Comparison of ENCODE assay signal across 27 cellular contexts in the genomic region with DNA sequence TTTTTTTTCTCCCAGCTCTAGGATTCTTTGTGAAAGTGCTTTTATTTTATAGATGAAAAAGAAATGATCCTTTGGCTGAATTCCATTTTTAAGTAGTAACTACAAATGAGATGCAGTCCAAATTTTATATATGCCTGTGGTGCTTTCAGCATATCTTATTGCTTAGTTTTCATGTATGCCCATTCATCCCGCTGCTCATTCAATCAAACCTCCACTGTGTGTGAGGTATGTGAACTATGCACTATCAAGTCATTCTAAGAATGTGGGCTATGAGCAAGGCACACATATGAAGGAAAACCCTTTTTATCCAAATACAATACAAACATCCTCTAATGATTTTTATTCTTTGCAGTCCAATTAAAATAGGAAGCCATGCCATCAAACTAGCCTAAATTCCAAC.
DNase-seq lines count a peak whose midpoint lies in the region; TF ChIP-seq lines count a peak whose summit lies in the region.
"Had no signal": no experiment of that assay in that cellular context is flagged by ENCODE, and none has a peak within 500 bp of the region (broad histone marks: within the 10 kb centered on the region; RNA-seq: fewer than 3 reads in every experiment).

No MANE protein-coding gene starts in this region.

- H4K5ac ChIP-seq in H9 (ENCODE audit: insufficient read length, low read depth, low read length), result no peak overlapping the region

- no peaks in the 10 kb centered on the region for H3K9me3 Mint-ChIP-seq in H9
- no peaks in the 10 kb centered on the region for H3K9me3 Mint-ChIP-seq in type B pancreatic cell
- H3K9me3 Mint-ChIP-seq: activated T-cell treated with anti-CD3 and anti-CD28 coated beads, Interleukin-2, amount 50 U/mL, for 4 hours; CD4-positive, alpha-beta T cell; naive thymus-derived CD8-positive, alpha-beta T cell; stimulated activated effector memory CD8-positive, alpha-beta T cell treated with anti-CD3 and anti-CD28 coated beads, Interleukin-12 subunit alpha, Interleukin-12 subunit beta, amount 100 ng/mL, for 72 hours had no signal

- H3T11ph ChIP-seq in H9 (ENCODE audit: low read length), result no peak overlapping the region

- no peaks in the 10 kb centered on the region for H3K9me3 ChIP-seq in H9 (ENCODE audit: control insufficient read depth, low read depth, low read length)
- H3K9me3 ChIP-seq in vagina, result no peaks in the 10 kb centered on the region
- H3K9me3 ChIP-seq: gastrocnemius medialis, suprapubic skin had no signal

- H3K27me3 Mint-ChIP-seq in H9 (ENCODE audit: low read depth) (no peaks in the 10 kb centered on the region), type B pancreatic cell (peaks cover 10% of the 10 kb centered on the region)
- H3K27me3 Mint-ChIP-seq: CD4-positive, alpha-beta T cell had no signal

- no peaks in the 10 kb centered on the region for H3K23me2 ChIP-seq in H9 (ENCODE audit: insufficient read length, low read depth, low read length, poor library complexity, severe bottlenecking)

- 0 out of 2 replicates have a peak, but pooled peaks cover 2% of the 10 kb centered on the region for H3K79me2 ChIP-seq in H9 (ENCODE audit: insufficient read depth, low read length)
- H3K79me2 ChIP-seq: parathyroid adenoma had no signal

- no peak overlapping the region for H3K18ac ChIP-seq in H9 (ENCODE audit: insufficient read length, low read depth, low read length)

- H3K4ac ChIP-seq in H9 (ENCODE audit: low read depth, low read length), result no peak overlapping the region

- H3K27ac ChIP-seq in H9 (ENCODE audit: insufficient read length, low read depth, low read length) (no peak overlapping the region), vagina (no peak overlapping the region)
- H3K27ac ChIP-seq: gastrocnemius medialis, parathyroid adenoma, suprapubic skin had no signal

- DNase-seq in H9 (no peak), astrocyte of the hippocampus (ENCODE audit: low read depth, low spot score) (peak; percentile 84), kidney epithelial cell (ENCODE audit: low read depth) (peak; percentile 23), renal cortical epithelial cell (ENCODE audit: low read depth) (peak; percentile 80), type B pancreatic cell (ENCODE audit: extremely low spot score, unreplicated experiment) (no peak), vagina (ENCODE audit: extremely low spot score in 2 of 2) (no peak), DMS 273 (lab: John Stamatoyannopoulos, UW; ENCODE audit: unreplicated experiment) (no peak)
- no peak for DNase-seq in activated CD4-positive, alpha-beta T cell treated with anti-CD3 and anti-CD28 coated beads, Interleukin-2, amount 50 U/mL, for 1 hour
- DNase-seq: activated CD8-positive, alpha-beta T cell treated with anti-CD3 and anti-CD28 coated beads, Interleukin-2, amount 10 ng/mL, durations not matched to agents 7 days and 5 days; activated naive CD4-positive, alpha-beta T cell; activated T-cell treated with anti-CD3 and anti-CD28 coated beads, Interleukin-2, amount 50 U/mL, for 4 hours; amygdala; CD4-positive, alpha-beta T cell; DMS79; effector CD4-positive, alpha-beta T cell; gastrocnemius medialis; left cardiac atrium; naive thymus-derived CD8-positive, alpha-beta T cell; NCI-H187; small intestine; stimulated activated CD4-positive, alpha-beta T cell treated with anti-CD3 and anti-CD28 coated beads, Interleukin-2, amount 100 ng/mL, for 24 hours; T-helper 9 cell had no signal

- no peak overlapping the region for H2BK120ac ChIP-seq in H9 (ENCODE audit: low read depth, low read length, poor library complexity, severe bottlenecking)

- no peak overlapping the region for H2BK5ac ChIP-seq in H9 (ENCODE audit: insufficient read length, low read length)

- no peak overlapping the region for H3K4me3 ChIP-seq in kidney epithelial cell (ENCODE audit: low read depth, low read length)
- no peak overlapping the region for H3K4me3 ChIP-seq in vagina
- H3K4me3 ChIP-seq: gastrocnemius medialis, GM12878, suprapubic skin had no signal

- no peak overlapping the region for H2BK12ac ChIP-seq in H9 (ENCODE audit: insufficient read length, low read depth, low read length)

- H3K27ac Mint-ChIP-seq in H9 (peak overlapping the region in 2 of 3 experiments; percentile 18 to 41; a peak in 2 of 7 replicates), type B pancreatic cell (no peak overlapping the region)
- H3K27ac Mint-ChIP-seq: activated CD8-positive, alpha-beta T cell treated with anti-CD3 and anti-CD28 coated beads, Interleukin-2, amount 10 ng/mL, durations not matched to agents 7 days and 5 days; CD4-positive, alpha-beta T cell; memory B cell; naive thymus-derived CD8-positive, alpha-beta T cell; stimulated activated effector memory CD8-positive, alpha-beta T cell treated with anti-CD3 and anti-CD28 coated beads, Interleukin-12 subunit alpha, Interleukin-12 subunit beta, amount 100 ng/mL, for 72 hours had no signal

- no peak overlapping the region for H2BK15ac ChIP-seq in H9 (ENCODE audit: low read depth, low read length)

- no peaks in the 10 kb centered on the region for H3K36me3 Mint-ChIP-seq in H9 (ENCODE audit: insufficient read depth in 1 of 3, low read depth in 3 of 3)
- no peaks in the 10 kb centered on the region for H3K36me3 Mint-ChIP-seq in type B pancreatic cell
- H3K36me3 Mint-ChIP-seq: memory B cell; naive thymus-derived CD8-positive, alpha-beta T cell; stimulated activated effector memory CD8-positive, alpha-beta T cell treated with anti-CD3 and anti-CD28 coated beads, Interleukin-12 subunit alpha, Interleukin-12 subunit beta, amount 100 ng/mL, for 72 hours had no signal

- H2BK20ac ChIP-seq in H9 (ENCODE audit: low read depth, low read length, poor library complexity, severe bottlenecking), result no peak overlapping the region

- H2AK5ac ChIP-seq in H9 (ENCODE audit: insufficient read length, low read length), result no peak overlapping the region

- WGBS in H9 (ENCODE audit: extremely low coverage, insufficient read length, low lambda C conversion rate), result no CpG with 5 or more reads among the region's 1 CpG

- TF ChIP-seq POLR2A in vagina (IDR thresholded peaks at IDR 0.05), result no peak

- H3K27me3 ChIP-seq in H9 (ENCODE audit: insufficient read depth, low read length) (no peaks in the 10 kb centered on the region), kidney epithelial cell (ENCODE audit: control insufficient read depth, insufficient read depth, low read length) (no peaks in the 10 kb centered on the region), vagina (no peaks in the 10 kb centered on the region)
- H3K27me3 ChIP-seq: gastrocnemius medialis, suprapubic skin had no signal

- no peak overlapping the region for H3K23ac ChIP-seq in H9 (ENCODE audit: insufficient read length, low read depth, low read length)

- intact Hi-C loops in vagina (cut with DNase I), result no loop called here

- H3K4me2 ChIP-seq in H9 (ENCODE audit: insufficient read depth, insufficient read length, low read length), result no peak overlapping the region

- H4K91ac ChIP-seq in H9 (ENCODE audit: insufficient read length, low read depth, low read length), result no peak overlapping the region

- H3K9ac ChIP-seq in H9 (ENCODE audit: extremely low read depth, insufficient read length, low read length), result no peak overlapping the region
- H3K9ac ChIP-seq: parathyroid adenoma had no signal

- H3K36me3 ChIP-seq in kidney epithelial cell (ENCODE audit: control insufficient read depth, insufficient read depth, low read length) (no peaks in the 10 kb centered on the region), vagina (no peaks in the 10 kb centered on the region)
- H3K36me3 ChIP-seq: gastrocnemius medialis, suprapubic skin had no signal

- H3K4me3 Mint-ChIP-seq in H9 (no peak overlapping the region), type B pancreatic cell (no peak overlapping the region)
- H3K4me3 Mint-ChIP-seq: activated CD8-positive, alpha-beta T cell treated with anti-CD3 and anti-CD28 coated beads, Interleukin-2, amount 10 ng/mL, durations not matched to agents 7 days and 5 days; activated T-cell treated with anti-CD3 and anti-CD28 coated beads, Interleukin-2, amount 50 U/mL, for 4 hours; CD4-positive, alpha-beta T cell; memory B cell; naive thymus-derived CD8-positive, alpha-beta T cell; stimulated activated effector memory CD8-positive, alpha-beta T cell treated with anti-CD3 and anti-CD28 coated beads, Interleukin-12 subunit alpha, Interleukin-12 subunit beta, amount 100 ng/mL, for 72 hours had no signal

- H3K79me1 ChIP-seq in H9 (ENCODE audit: insufficient read depth, low read depth, low read length, poor library complexity, severe bottlenecking), result no peaks in the 10 kb centered on the region

- TF ChIP-seq CTCF in H9 (conservative IDR thresholded peaks at IDR 0.05), result no peak
- TF ChIP-seq CTCF in kidney epithelial cell (IDR thresholded peaks at IDR 0.05; ENCODE audit: insufficient read depth, low read length, poor library complexity, severe bottlenecking), result no peak
- no peak for TF ChIP-seq CTCF in type B pancreatic cell (conservative IDR thresholded peaks at IDR 0.05)
- no peak for TF ChIP-seq CTCF in vagina (IDR thresholded peaks at IDR 0.05)

- H3K4me1 ChIP-seq in H9 (ENCODE audit: insufficient read depth, low read length), result no peaks in the 10 kb centered on the region; the same call in 1 of the 2 replicates
- H3K4me1 ChIP-seq in vagina, result no peaks in the 10 kb centered on the region
- H3K4me1 ChIP-seq: suprapubic skin had no signal

- no peaks in the 10 kb centered on the region for H4K20me1 ChIP-seq in H9 (ENCODE audit: control insufficient read depth, insufficient read depth, insufficient read length)

- no peak overlapping the region for H3K56ac ChIP-seq in H9 (ENCODE audit: insufficient read length, low read depth, low read length)

- H3K4me1 Mint-ChIP-seq in H9 (peaks cover 23 to 24% of the 10 kb centered on the region in 2 experiments), type B pancreatic cell (ENCODE audit: unreplicated experiment) (peaks cover 15% of the 10 kb centered on the region)
- H3K4me1 Mint-ChIP-seq: memory B cell; naive thymus-derived CD8-positive, alpha-beta T cell; stimulated activated effector memory CD8-positive, alpha-beta T cell treated with anti-CD3 and anti-CD28 coated beads, Interleukin-12 subunit alpha, Interleukin-12 subunit beta, amount 100 ng/mL, for 72 hours had no signal

- no peak overlapping the region for H2AFZ ChIP-seq in H9 (ENCODE audit: low read length)
- H2AFZ ChIP-seq: parathyroid adenoma had no signal

- H4K8ac ChIP-seq in H9 (replicated peaks; ENCODE audit: insufficient read length, low read depth, low read length), result no peak overlapping the region

- no peak overlapping the region for H3K14ac ChIP-seq in H9 (ENCODE audit: insufficient read depth, low read length)

Comparison
In these comparisons a context has a peak if more than half of its experiments do, and no peak if none do; other contexts are left out.
1. DNase-seq: peak in astrocyte of the hippocampus (single experiment), kidney epithelial cell (single experiment) and renal cortical epithelial cell (single experiment); none in H9 (single experiment), activated CD4-positive, alpha-beta T cell treated with anti-CD3 and anti-CD28 coated beads, Interleukin-2, amount 50 U/mL, for 1 hour (single experiment), type B pancreatic cell (single experiment), vagina (0 of 2) and DMS 273 (single experiment).